9 cellular contexts compared by ENCODE assay signal in the genomic region with DNA sequence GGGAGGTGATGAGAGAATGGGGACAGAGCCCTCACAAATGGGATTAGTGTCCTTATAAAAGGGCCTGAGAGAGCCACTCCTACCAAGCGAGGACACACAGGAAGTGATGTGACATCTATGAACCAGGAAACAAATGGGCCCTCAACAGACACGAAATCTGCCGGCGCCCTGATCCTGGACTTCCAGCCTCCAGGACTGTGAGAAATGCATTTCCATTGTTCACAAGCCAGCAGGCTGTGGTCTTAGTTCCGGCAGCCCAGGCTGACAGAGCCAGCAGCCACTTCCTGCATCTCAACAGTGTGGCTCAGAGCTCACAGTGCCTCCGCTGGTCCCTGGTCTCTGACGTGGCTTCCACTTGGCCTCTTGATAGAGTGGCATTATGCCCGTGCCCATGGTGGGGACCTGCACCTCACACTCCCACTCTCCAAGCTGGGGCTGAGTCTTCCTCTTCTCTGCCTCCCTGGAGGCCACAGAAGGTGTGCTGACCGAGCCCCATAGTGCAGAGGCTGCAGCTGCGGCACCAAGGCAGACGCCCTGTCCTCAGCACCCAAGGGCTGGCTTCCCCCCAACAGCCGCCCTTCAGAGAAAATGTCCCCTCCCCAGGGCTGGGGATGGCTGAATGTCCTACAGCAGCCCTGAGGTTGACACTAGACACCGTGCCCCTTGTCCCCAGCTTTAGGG. TPM values are rescaled to one million over a fixed set of nuclear protein-coding genes. Genes with fewer than 3 reads are reported as not detected.
DNase-seq lines count a peak whose midpoint lies in the region; ATAC-seq and TF ChIP-seq lines count a peak whose summit lies in the region.
"Had no signal": no experiment of that assay in that cellular context is flagged by ENCODE, and none has a peak within 500 bp of the region (broad histone marks: within the 10 kb centered on the region; RNA-seq: fewer than 3 reads in every experiment).

No MANE protein-coding gene starts in this region.

- H3K9ac ChIP-seq in DND-41 (ENCODE audit: low read depth, low read length) (no peak overlapping the region), neuronal stem cell (ENCODE audit: low read depth, low read length, poor library complexity) (no peak overlapping the region)

- no peak overlapping the region for H3K4me3 ChIP-seq in DND-41 (ENCODE audit: low read depth in 1 of 2, low read length in 2 of 2)
- H3K4me3 ChIP-seq in WERI-Rb-1 (ENCODE audit: low read depth, low read length): no peak overlapping the region
- H3K4me3 ChIP-seq in neuronal stem cell (ENCODE audit: low read length in 2 of 2): no peak overlapping the region

- peaks cover 14% of the 10 kb centered on the region for H3K4me1 Mint-ChIP-seq in chondrocyte (ENCODE audit: low read depth)

- no peak overlapping the region for H2BK12ac ChIP-seq in neuronal stem cell (ENCODE audit: low read length)

- peaks cover 85% of the 10 kb centered on the region for H3K79me2 ChIP-seq in DND-41 (ENCODE audit: insufficient read depth, low read length)

- no peaks in the 10 kb centered on the region for H3K9me3 Mint-ChIP-seq in chondrocyte (ENCODE audit: low read depth)

- H3K27ac ChIP-seq in DND-41 (ENCODE audit: low read length) (peak overlapping the region; percentile 45), WERI-Rb-1 (no peak overlapping the region; the same call in 1 of the 2 replicates), neuronal stem cell (replicated peaks; ENCODE audit: low read length) (peak overlapping the region; percentile 63)

- TF ChIP-seq CTCF in DND-41 (IDR thresholded peaks at IDR 0.05; ENCODE audit: borderline replicate concordance, extremely low read depth, low read length, poor library complexity, severe bottlenecking) (no peak), WERI-Rb-1 (IDR thresholded peaks at IDR 0.05; ENCODE audit: low read depth, low read length) (no peak), chondrocyte (IDR thresholded peaks at IDR 0.05) (no peak)

- H3K27ac Mint-ChIP-seq in chondrocyte (ENCODE audit: unreplicated experiment): peak overlapping the region; percentile 29

- peak overlapping the region; percentile 7 for H2BK120ac ChIP-seq in neuronal stem cell (ENCODE audit: low read depth, low read length)

- H3K4me2 ChIP-seq in DND-41 (ENCODE audit: insufficient read depth, low read length) (no peak overlapping the region), neuronal stem cell (ENCODE audit: insufficient read depth, low read length, poor library complexity, severe bottlenecking) (no peak overlapping the region)

- H3K27me3 ChIP-seq in DND-41 (ENCODE audit: insufficient read depth, low read length, poor library complexity) (no peaks in the 10 kb centered on the region), WERI-Rb-1 (ENCODE audit: insufficient read depth, low read depth, severe bottlenecking) (no peaks in the 10 kb centered on the region), neuronal stem cell (ENCODE audit: control insufficient read depth in 3 of 3, insufficient read depth in 3 of 3, low read depth in 1 of 3, low read length in 3 of 3) (no peaks in the 10 kb centered on the region)

- peak; percentile 69 for ATAC-seq in DND-41 (ENCODE audit: insufficient read depth, low read depth)
- no peak for ATAC-seq in HG02798 (IDR thresholded peaks at IDR 0.05; ENCODE audit: poor library complexity, unreplicated experiment)
- no peak for ATAC-seq in HG03039 (IDR thresholded peaks at IDR 0.05; ENCODE audit: unreplicated experiment)
- ATAC-seq in HG03196 (IDR thresholded peaks at IDR 0.05; ENCODE audit: unreplicated experiment): no peak
- ATAC-seq in GM18907 (IDR thresholded peaks at IDR 0.05; ENCODE audit: unreplicated experiment): no peak

- H2BK15ac ChIP-seq in neuronal stem cell (ENCODE audit: low read length): no peak overlapping the region

- peak overlapping the region; percentile 64 for H3K14ac ChIP-seq in neuronal stem cell (ENCODE audit: low read length)

- H3K36me3 ChIP-seq in DND-41 (ENCODE audit: insufficient read depth, low read length): peaks cover 63% of the 10 kb centered on the region
- peaks cover 16% of the 10 kb centered on the region for H3K36me3 ChIP-seq in WERI-Rb-1
- H3K36me3 ChIP-seq in neuronal stem cell (replicated peaks in 1 of 2; ENCODE audit: control insufficient read depth in 2 of 2, insufficient read depth in 2 of 2, low read length in 2 of 2): peaks cover 3 to 21% of the 10 kb centered on the region in 2 donors

- peak overlapping the region; percentile 94 for H2AK5ac ChIP-seq in neuronal stem cell (ENCODE audit: low read depth, low read length)

- no peak overlapping the region for H3K4me3 Mint-ChIP-seq in chondrocyte (ENCODE audit: unreplicated experiment)

- H3K79me1 ChIP-seq in neuronal stem cell (ENCODE audit: low read depth, low read length): peaks cover 15% of the 10 kb centered on the region

- H2BK5ac ChIP-seq in neuronal stem cell (ENCODE audit: low read length): no peak overlapping the region

- no CpG with 5 or more reads among the region's 13 CpGs for WGBS in neuronal stem cell (ENCODE audit: extremely low coverage in 2 of 2, insufficient read length in 2 of 2, insufficient replicate concordance in 1 of 2), 2 donors

- H2AFZ ChIP-seq in DND-41 (ENCODE audit: low read depth, low read length) (no peak overlapping the region), neuronal stem cell (ENCODE audit: low read length) (no peak overlapping the region)

- H3K9me3 ChIP-seq in DND-41 (ENCODE audit: insufficient read depth, low read length, severe bottlenecking) (no peaks in the 10 kb centered on the region), WERI-Rb-1 (ENCODE audit: severe bottlenecking) (no peaks in the 10 kb centered on the region), neuronal stem cell (replicated peaks in 1 of 2; ENCODE audit: control insufficient read depth in 2 of 2, insufficient read depth in 1 of 2, low read depth in 1 of 2, low read length in 2 of 2) (no peaks in the 10 kb centered on the region)

- no peak overlapping the region for H4K91ac ChIP-seq in neuronal stem cell (ENCODE audit: low read depth, low read length, poor library complexity)

- H3K18ac ChIP-seq in neuronal stem cell (ENCODE audit: low read length): peak overlapping the region; percentile 78

- DNase-seq in DND-41 (peak; percentile 44), WERI-Rb-1 (peak; percentile 19), chondrocyte (ENCODE audit: low spot score) (no peak), neuronal stem cell (ENCODE audit: low spot score) (no peak)
- DNase-seq: NCI-H2171 had no signal

- no peak overlapping the region for H4K8ac ChIP-seq in neuronal stem cell (ENCODE audit: low read depth, low read length)

- H3K4ac ChIP-seq in neuronal stem cell (ENCODE audit: low read length): no peak overlapping the region

- H3K23ac ChIP-seq in neuronal stem cell (ENCODE audit: low read depth, low read length, poor library complexity): peak overlapping the region; percentile 23

- H3K27me3 Mint-ChIP-seq in chondrocyte (ENCODE audit: low read depth): no peaks in the 10 kb centered on the region

- H4K20me1 ChIP-seq in DND-41 (ENCODE audit: insufficient read depth, low read length): peaks cover 93% of the 10 kb centered on the region

- no peaks in the 10 kb centered on the region for H3K4me1 ChIP-seq in DND-41 (ENCODE audit: insufficient read depth, low read length)
- H3K4me1 ChIP-seq in neuronal stem cell (ENCODE audit: control insufficient read depth in 2 of 2, insufficient read depth in 1 of 2, low read depth in 1 of 2, low read length in 2 of 2): peaks cover 12 to 16% of the 10 kb centered on the region in 2 donors

- peaks cover 1% of the 10 kb centered on the region for H3K36me3 Mint-ChIP-seq in chondrocyte (ENCODE audit: low read depth)

RNA-seq across cellular contexts. Expression of gene ACOT7, which starts 44.9 kb away (rescaled TPM):
- total RNA-seq in chondrocyte: 43.9 to 48.1 TPM (median 44.0 TPM) in 3 replicates
- polyA plus RNA-seq in neuronal stem cell (2013, experiment 1 of 2): 83.2 TPM
- polyA plus RNA-seq in neuronal stem cell (2013, experiment 2 of 2): 81.2 TPM

Comparison
In these comparisons a context has a peak if more than half of its experiments do, and no peak if none do; other contexts are left out.
1. DNase-seq: peak in DND-41 (single experiment) and WERI-Rb-1 (single experiment); none in chondrocyte (single experiment) and neuronal stem cell (single experiment).